2 cellular contexts compared by ENCODE assay signal in the genomic region with DNA sequence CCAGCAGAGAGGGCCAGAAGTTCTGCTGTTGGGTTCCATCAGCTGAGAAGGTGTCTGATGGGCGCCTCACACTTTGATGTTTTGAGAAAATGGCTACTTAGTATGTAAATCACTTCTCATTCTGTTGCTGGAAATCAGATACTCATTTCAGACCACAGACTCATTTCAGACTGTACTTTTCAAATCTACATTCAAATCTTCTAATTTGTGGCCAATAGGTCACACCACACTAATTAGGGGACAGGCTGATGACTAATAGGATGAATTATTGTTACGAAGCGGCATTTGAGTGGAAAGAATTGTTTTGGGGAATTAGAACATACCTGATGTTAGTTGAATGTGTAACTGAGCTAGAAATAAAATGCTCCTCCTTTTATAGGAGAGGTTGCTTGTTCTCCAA.
TF ChIP-seq lines count a peak whose summit lies in the region.

No MANE protein-coding gene starts in this region.

TF ChIP-seq in A549, 52 proteins besides CTCF, POLR2A, EP300 and RAD21 (continued from another document):
- TF ChIP-seq BHLHE40 (IDR thresholded peaks at IDR 0.05; ENCODE audit: low read depth, low read length) (no peak), HOXA7 (CRISPR knock-in tag; IDR thresholded peaks at IDR 0.05) (no peak), POLR2AphosphoS2 (conservative IDR thresholded peaks at IDR 0.05; ENCODE audit: low read length) (no peak), FOXS1 (CRISPR knock-in tag; IDR thresholded peaks at IDR 0.05) (no peak), RCOR1 (IDR thresholded peaks at IDR 0.05; ENCODE audit: low read depth, low read length) (no peak), RFX5 (IDR thresholded peaks at IDR 0.05) (no peak), KDM1A (IDR thresholded peaks at IDR 0.05; ENCODE audit: low read depth) (no peak), TP53 (CRISPR knock-in tag; IDR thresholded peaks at IDR 0.05) (no peak), FOSL2 (IDR thresholded peaks at IDR 0.05) (no peak), FOSL2 (CRISPR knock-in tag; IDR thresholded peaks at IDR 0.05) (no peak), KDM5A (IDR thresholded peaks at IDR 0.05) (no peak), SMC3 (IDR thresholded peaks at IDR 0.05) (no peak), CEBPB (IDR thresholded peaks at IDR 0.05) (no peak)
- TF ChIP-seq, protein P1, sequence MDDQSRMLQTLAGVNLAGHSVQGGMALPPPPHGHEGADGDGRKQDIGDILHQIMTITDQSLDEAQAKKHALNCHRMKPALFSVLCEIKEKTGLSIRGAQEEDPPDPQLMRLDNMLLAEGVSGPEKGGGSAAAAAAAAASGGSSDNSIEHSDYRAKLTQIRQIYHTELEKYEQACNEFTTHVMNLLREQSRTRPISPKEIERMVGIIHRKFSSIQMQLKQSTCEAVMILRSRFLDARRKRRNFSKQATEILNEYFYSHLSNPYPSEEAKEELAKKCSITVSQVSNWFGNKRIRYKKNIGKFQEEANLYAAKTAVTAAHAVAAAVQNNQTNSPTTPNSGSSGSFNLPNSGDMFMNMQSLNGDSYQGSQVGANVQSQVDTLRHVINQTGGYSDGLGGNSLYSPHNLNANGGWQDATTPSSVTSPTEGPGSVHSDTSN (IDR thresholded peaks at IDR 0.05): no peak

TF ChIP-seq in GM12878, 131 proteins besides CTCF, POLR2A, EP300 and RAD21 (continued from another document):
- TF ChIP-seq BCL11A (IDR thresholded peaks at IDR 0.05; ENCODE audit: low read depth, low read length): 0 out of 2 replicates have a peak, but pooled peaks have one; percentile 39
- TF ChIP-seq NRF1 (conservative IDR thresholded peaks at IDR 0.05; ENCODE audit: low read depth, low read length): no peak
- TF ChIP-seq, protein P2, sequence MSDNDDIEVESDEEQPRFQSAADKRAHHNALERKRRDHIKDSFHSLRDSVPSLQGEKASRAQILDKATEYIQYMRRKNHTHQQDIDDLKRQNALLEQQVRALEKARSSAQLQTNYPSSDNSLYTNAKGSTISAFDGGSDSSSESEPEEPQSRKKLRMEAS (IDR thresholded peaks at IDR 0.05; ENCODE audit: low read depth, low read length): no peak
- TF ChIP-seq, protein P3, sequence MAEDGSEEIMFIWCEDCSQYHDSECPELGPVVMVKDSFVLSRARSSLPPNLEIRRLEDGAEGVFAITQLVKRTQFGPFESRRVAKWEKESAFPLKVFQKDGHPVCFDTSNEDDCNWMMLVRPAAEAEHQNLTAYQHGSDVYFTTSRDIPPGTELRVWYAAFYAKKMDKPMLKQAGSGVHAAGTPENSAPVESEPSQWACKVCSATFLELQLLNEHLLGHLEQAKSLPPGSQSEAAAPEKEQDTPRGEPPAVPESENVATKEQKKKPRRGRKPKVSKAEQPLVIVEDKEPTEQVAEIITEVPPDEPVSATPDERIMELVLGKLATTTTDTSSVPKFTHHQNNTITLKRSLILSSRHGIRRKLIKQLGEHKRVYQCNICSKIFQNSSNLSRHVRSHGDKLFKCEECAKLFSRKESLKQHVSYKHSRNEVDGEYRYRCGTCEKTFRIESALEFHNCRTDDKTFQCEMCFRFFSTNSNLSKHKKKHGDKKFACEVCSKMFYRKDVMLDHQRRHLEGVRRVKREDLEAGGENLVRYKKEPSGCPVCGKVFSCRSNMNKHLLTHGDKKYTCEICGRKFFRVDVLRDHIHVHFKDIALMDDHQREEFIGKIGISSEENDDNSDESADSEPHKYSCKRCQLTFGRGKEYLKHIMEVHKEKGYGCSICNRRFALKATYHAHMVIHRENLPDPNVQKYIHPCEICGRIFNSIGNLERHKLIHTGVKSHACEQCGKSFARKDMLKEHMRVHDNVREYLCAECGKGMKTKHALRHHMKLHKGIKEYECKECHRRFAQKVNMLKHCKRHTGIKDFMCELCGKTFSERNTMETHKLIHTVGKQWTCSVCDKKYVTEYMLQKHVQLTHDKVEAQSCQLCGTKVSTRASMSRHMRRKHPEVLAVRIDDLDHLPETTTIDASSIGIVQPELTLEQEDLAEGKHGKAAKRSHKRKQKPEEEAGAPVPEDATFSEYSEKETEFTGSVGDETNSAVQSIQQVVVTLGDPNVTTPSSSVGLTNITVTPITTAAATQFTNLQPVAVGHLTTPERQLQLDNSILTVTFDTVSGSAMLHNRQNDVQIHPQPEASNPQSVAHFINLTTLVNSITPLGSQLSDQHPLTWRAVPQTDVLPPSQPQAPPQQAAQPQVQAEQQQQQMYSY (CRISPR knock-in tag; IDR thresholded peaks at IDR 0.05): no peak
- no peak for TF ChIP-seq CEBPB (IDR thresholded peaks at IDR 0.05; ENCODE audit: borderline replicate concordance in 1 of 2, low read depth in 2 of 2, low read length in 2 of 2)
- peak; percentile 69 for TF ChIP-seq NR2F1 (conservative IDR thresholded peaks at IDR 0.05)
